Comparison of ENCODE assay signal across 20 cellular contexts in the genomic region with DNA sequence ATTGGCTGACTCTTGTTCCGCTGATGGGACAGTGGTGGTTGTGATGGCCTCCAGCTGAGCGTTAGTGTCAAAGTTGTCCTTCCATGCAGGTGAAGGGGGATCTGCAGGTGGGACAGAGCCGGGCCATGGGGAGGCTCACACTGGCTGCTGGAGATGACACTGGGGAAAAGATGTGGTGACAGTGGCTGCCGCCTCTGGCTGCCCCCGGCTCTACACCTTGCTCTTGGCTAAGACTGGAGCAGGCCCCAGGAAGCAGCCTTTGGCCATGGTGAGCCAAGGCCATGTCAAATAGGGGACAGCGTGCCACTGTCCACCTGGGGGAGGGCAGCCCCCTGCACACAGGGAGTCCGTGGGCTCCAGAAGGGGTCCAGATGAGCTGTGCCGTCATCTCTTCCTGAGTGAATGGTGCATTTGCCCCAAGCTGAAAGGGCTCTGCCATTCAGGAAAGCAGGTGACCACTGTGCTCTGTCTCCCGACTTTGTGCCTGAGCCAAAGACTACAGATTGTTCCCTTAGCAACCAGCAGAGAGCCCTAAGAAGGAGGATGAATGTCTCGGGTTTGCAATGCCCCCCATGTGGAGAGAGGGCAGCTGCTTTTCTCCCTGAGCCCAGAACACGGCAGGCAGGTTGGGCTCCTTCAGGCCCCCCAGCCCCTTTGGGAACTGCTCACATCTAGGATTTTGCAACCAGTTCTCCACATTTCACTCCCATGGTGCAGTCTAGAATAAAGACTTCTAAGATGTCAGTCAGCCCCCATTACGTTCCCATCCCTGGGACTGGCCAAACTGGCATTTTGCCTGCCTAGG.
A peak's percentile ranks its signal among the peaks of the same experiment; 100 is the strongest.
DNase-seq lines count a peak whose midpoint lies in the region; ATAC-seq and TF ChIP-seq lines count a peak whose summit lies in the region.
"Had no signal": no experiment of that assay in that cellular context is flagged by ENCODE, and none has a peak within 500 bp of the region (broad histone marks: within the 10 kb centered on the region; RNA-seq: fewer than 3 reads in every experiment).

No MANE protein-coding gene starts in this region.

- intact Hi-C loops in left ventricle myocardium inferior (cut with micrococcal nuclease), result no loop called here
- intact Hi-C loops in body of pancreas (cut with DNase I), result no loop called here

- TF ChIP-seq CTCF in right atrium auricular region (IDR thresholded peaks at IDR 0.05) (no peak), left ventricle myocardium inferior (IDR thresholded peaks at IDR 0.05; ENCODE audit: borderline replicate concordance) (no peak), body of pancreas (IDR thresholded peaks at IDR 0.05) (no peak)

- H3K4ac ChIP-seq in neuronal stem cell (ENCODE audit: low read length), result peak overlapping the region; percentile 1

- peak; percentile 4 for DNase-seq in DMS 273 (lab: John Stamatoyannopoulos, UW; ENCODE audit: unreplicated experiment)
- DNase-seq in DMS 273 treated with DMSO at 0.1 percent for 48 hours (lab: John Stamatoyannopoulos, UW), result no peak
- peak; percentile 26 for DNase-seq in right atrium auricular region (ENCODE audit: low spot score)
- DNase-seq in left ventricle myocardium inferior, result no peak
- no peak for DNase-seq in neuronal stem cell (ENCODE audit: low spot score)
- DNase-seq in activated gamma-delta T cell treated with Interleukin-2 at 50 U/mL for 16 hours, result no peak
- no peak for DNase-seq in body of pancreas
- DNase-seq: AML-193, GDM1, HCEC 1CT, NCI-H1417 treated with DMSO at 0.1 percent for 48 hours, NCI-H1930, NCI-H2171 treated with DMSO at 0.1 percent for 48 hours, NCI-H446, SHP77 had no signal

- H3K9ac ChIP-seq in neuronal stem cell (ENCODE audit: low read depth, low read length, poor library complexity), result no peak overlapping the region

- ATAC-seq in HG02884 (IDR thresholded peaks at IDR 0.05; ENCODE audit: unreplicated experiment), result no peak
- ATAC-seq in body of pancreas, result no peak

- peak overlapping the region; percentile 75 for H2BK120ac ChIP-seq in neuronal stem cell (ENCODE audit: low read depth, low read length)

- no CpG with 5 or more reads among the region's 12 CpGs for WGBS in neuronal stem cell (ENCODE audit: extremely low coverage in 2 of 2, insufficient read length in 2 of 2, insufficient replicate concordance in 1 of 2), 2 donors
- 79 to 87% methylated on average over 9 to 11 of the region's 12 CpGs for WGBS in body of pancreas, 2 donors

- H2AK5ac ChIP-seq in neuronal stem cell (ENCODE audit: low read depth, low read length), result peak overlapping the region; percentile 42

- H3K27me3 ChIP-seq in right atrium auricular region (no peaks in the 10 kb centered on the region), left ventricle myocardium inferior (ENCODE audit: low read depth) (peaks cover 49% of the 10 kb centered on the region), neuronal stem cell (ENCODE audit: control insufficient read depth in 3 of 3, insufficient read depth in 3 of 3, low read depth in 1 of 3, low read length in 3 of 3) (peaks cover 0 to 4% (median 0%) of the 10 kb centered on the region in 3 experiments), body of pancreas (no peaks in the 10 kb centered on the region)

- peak overlapping the region; percentile 87 for H4K8ac ChIP-seq in neuronal stem cell (ENCODE audit: low read depth, low read length)

- H3K4me1 ChIP-seq in right atrium auricular region (no peaks in the 10 kb centered on the region), left ventricle myocardium inferior (peaks cover 4% of the 10 kb centered on the region), neuronal stem cell (ENCODE audit: control insufficient read depth in 2 of 2, insufficient read depth in 1 of 2, low read depth in 1 of 2, low read length in 2 of 2) (peaks cover 2 to 14% of the 10 kb centered on the region in 2 donors), body of pancreas (no peaks in the 10 kb centered on the region)

- H3K79me1 ChIP-seq in neuronal stem cell (ENCODE audit: low read depth, low read length), result no peaks in the 10 kb centered on the region

- no peak overlapping the region for H4K91ac ChIP-seq in neuronal stem cell (ENCODE audit: low read depth, low read length, poor library complexity)

- H3K4me3 ChIP-seq in right atrium auricular region, result no peak overlapping the region
- H3K4me3 ChIP-seq in left ventricle myocardium inferior, result no peak overlapping the region
- no peak overlapping the region for H3K4me3 ChIP-seq in neuronal stem cell (ENCODE audit: low read length in 2 of 2)
- no peak overlapping the region for H3K4me3 ChIP-seq in body of pancreas
- H3K4me3 ChIP-seq: SK-N-MC had no signal

- H2BK5ac ChIP-seq in neuronal stem cell (ENCODE audit: low read length), result peak overlapping the region; percentile 56

- peak overlapping the region; percentile 13 for H2BK15ac ChIP-seq in neuronal stem cell (ENCODE audit: low read length)

- H3K9me3 ChIP-seq in right atrium auricular region (no peaks in the 10 kb centered on the region), left ventricle myocardium inferior (replicated peaks) (no peaks in the 10 kb centered on the region), neuronal stem cell (replicated peaks in 1 of 2; ENCODE audit: control insufficient read depth in 2 of 2, insufficient read depth in 1 of 2, low read depth in 1 of 2, low read length in 2 of 2) (no peaks in the 10 kb centered on the region), body of pancreas (no peaks in the 10 kb centered on the region)

- no peak overlapping the region for H3K4me2 ChIP-seq in neuronal stem cell (ENCODE audit: insufficient read depth, low read length, poor library complexity, severe bottlenecking)

- H3K23ac ChIP-seq in neuronal stem cell (ENCODE audit: low read depth, low read length, poor library complexity), result no peak overlapping the region

- H2BK12ac ChIP-seq in neuronal stem cell (ENCODE audit: low read length), result peak overlapping the region; percentile 47

- H2AFZ ChIP-seq in neuronal stem cell (ENCODE audit: low read length), result peak overlapping the region; percentile 53

- TF ChIP-seq POLR2A in body of pancreas (IDR thresholded peaks at IDR 0.05), result no peak

- H3K36me3 ChIP-seq in right atrium auricular region, result no peaks in the 10 kb centered on the region
- H3K36me3 ChIP-seq in left ventricle myocardium inferior, result no peaks in the 10 kb centered on the region
- no peaks in the 10 kb centered on the region for H3K36me3 ChIP-seq in neuronal stem cell (replicated peaks in 1 of 2; ENCODE audit: control insufficient read depth in 2 of 2, insufficient read depth in 2 of 2, low read length in 2 of 2)
- H3K36me3 ChIP-seq in body of pancreas (replicated peaks in 1 of 2; ENCODE audit: insufficient read depth in 1 of 2, low read depth in 2 of 2), result no peaks in the 10 kb centered on the region

- peak overlapping the region; percentile 15 for H3K18ac ChIP-seq in neuronal stem cell (ENCODE audit: low read length)

- no peak overlapping the region for H3K14ac ChIP-seq in neuronal stem cell (ENCODE audit: low read length)

- H3K27ac ChIP-seq in right atrium auricular region (no peak overlapping the region), left ventricle myocardium inferior (replicated peaks) (no peak overlapping the region), neuronal stem cell (replicated peaks; ENCODE audit: low read length) (no peak overlapping the region), body of pancreas (no peak overlapping the region)
- H3K27ac ChIP-seq: 22Rv1, C4-2B, HL-60, SK-N-MC had no signal

Comparison
In these comparisons a context has a peak if more than half of its experiments do, and no peak if none do; other contexts are left out.
1. DNase-seq: peak in DMS 273 (single experiment) and right atrium auricular region (single experiment); none in DMS 273 treated with DMSO at 0.1 percent for 48 hours (single experiment), left ventricle myocardium inferior (single experiment), neuronal stem cell (single experiment), activated gamma-delta T cell treated with Interleukin-2 at 50 U/mL for 16 hours (single experiment) and body of pancreas (0 of 4).